ENCODE assay signal across 24 cellular contexts in the genomic region with DNA sequence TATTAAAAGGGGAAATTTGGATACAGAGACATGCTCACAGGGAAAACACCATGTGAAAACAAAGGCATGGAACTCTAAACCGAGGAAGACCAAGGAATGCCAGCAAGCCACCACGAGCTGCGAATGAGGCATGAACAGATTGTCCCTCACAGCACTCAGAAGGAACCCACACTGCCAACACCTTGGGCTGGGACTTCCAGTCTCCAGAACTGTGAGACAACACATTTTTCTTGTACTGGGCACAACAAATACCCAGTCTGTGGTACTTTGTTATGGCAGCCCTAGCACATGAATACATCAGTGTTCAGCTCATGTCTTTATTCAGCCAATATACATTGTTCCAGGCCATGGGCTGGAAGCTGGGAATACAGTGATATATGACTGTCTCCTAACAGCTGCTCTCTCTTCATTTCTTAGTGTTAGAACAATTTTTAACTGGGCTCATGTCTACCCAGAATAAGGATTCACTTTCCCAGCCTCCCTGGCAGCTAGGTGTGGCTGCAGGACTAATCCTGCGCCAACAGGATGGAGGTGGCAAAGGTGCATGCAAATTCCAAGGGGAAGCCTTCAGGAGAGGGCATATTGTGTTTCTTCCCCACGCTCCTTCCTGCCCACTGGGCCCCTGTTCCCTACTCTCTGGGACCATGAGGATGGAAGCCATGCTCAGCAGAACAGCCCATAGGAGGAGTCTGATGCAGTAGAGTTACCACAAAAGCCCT. TPM values are rescaled to one million over a fixed set of nuclear protein-coding genes. Genes with fewer than 3 reads are reported as not detected.
"Had no signal": no experiment of that assay in that cellular context is flagged by ENCODE, and none has a peak within 500 bp of the region (broad histone marks: within the 10 kb centered on the region; RNA-seq: fewer than 3 reads in every experiment).

No MANE protein-coding gene starts in this region.

- ATAC-seq: left lobe of liver, natural killer cell, right lobe of liver had no signal

- H3K9ac ChIP-seq: neural progenitor cell had no signal

- H3K27me3 ChIP-seq: neural progenitor cell, right lobe of liver, thyroid gland had no signal

- DNase-seq: endodermal cell; erythroblast; foreskin melanocyte; head of caudate nucleus; hippocampal formation; kidney glomerular epithelial cell; mammary epithelial cell; natural killer cell; occipital lobe; psoas muscle; right lobe of liver; stimulated activated CD4-positive, alpha-beta T cell treated with anti-CD3 and anti-CD28 coated beads, Interleukin-2, amount 100 ng/mL, for 24 hours; stimulated activated CD4-positive, alpha-beta T cell treated with anti-CD3 and anti-CD28 coated beads, Interleukin-4, amount 100 ng/mL, for 4 hours; stimulated activated naive CD4-positive, alpha-beta T cell; stomach; substantia nigra; thyroid gland had no signal

- H3K4me2 ChIP-seq: neural progenitor cell had no signal

- H2AFZ ChIP-seq: neural progenitor cell had no signal

- H3K4me3 ChIP-seq: neural progenitor cell, psoas muscle, right lobe of liver, stomach, thyroid gland had no signal

- H3K4me1 ChIP-seq: neural progenitor cell, psoas muscle, right lobe of liver, thyroid gland had no signal

- H3K9me3 ChIP-seq: psoas muscle, stomach, thyroid gland had no signal

- H3K27ac ChIP-seq: neural progenitor cell, psoas muscle, right lobe of liver, stomach, thyroid gland had no signal

- FAIRE-seq: endothelial cell of umbilical vein, islet of Langerhans, urothelium cell line had no signal

- H3K36me3 ChIP-seq: neural progenitor cell, right lobe of liver, stomach, thyroid gland had no signal

RNA-seq across cellular contexts. Expression of gene STPG4, which starts 59.6 kb away (rescaled TPM):
- total RNA-seq: left lobe of liver, mesothelial cell of epicardium, psoas muscle, right lobe of liver, skeletal muscle tissue, stomach had no signal
- polyA plus RNA-seq: endothelial cell of umbilical vein, mammary epithelial cell, stomach had no signal
